Comparison of ENCODE assay signal across 13 cellular contexts in the genomic region with DNA sequence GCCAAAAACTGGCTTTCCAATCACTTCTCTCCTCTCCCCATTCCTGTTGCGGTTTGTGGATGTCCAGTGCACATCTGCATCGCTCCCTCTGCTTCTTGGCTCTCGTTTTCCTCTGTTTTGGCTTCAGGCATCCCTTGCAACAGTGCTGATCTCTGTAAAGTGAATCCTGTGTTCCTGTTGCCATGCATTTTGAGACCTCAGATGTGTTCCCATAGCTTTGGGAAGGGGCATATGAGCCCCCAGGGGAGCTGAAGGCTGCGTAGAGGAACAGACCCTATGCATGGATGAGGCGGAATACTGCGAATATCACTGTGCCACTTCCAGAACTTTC.
DNase-seq lines count a peak whose midpoint lies in the region; ATAC-seq and TF ChIP-seq lines count a peak whose summit lies in the region.
"Had no signal": no experiment of that assay in that cellular context is flagged by ENCODE, and none has a peak within 500 bp of the region (broad histone marks: within the 10 kb centered on the region; RNA-seq: fewer than 3 reads in every experiment).

No MANE protein-coding gene starts in this region.

- POLR2A ChIA-PET in PC-9 (lab: Charles Lee; ENCODE audit: unreplicated experiment), result no interaction called here

- DNase-seq in PC-9 (no peak), fibroblast of the aortic adventitia (ENCODE audit: low read depth) (peak; percentile 66), neural progenitor cell (ENCODE audit: low spot score) (no peak), tibial nerve (ENCODE audit: low spot score in 2 of 2) (no peak), immature natural killer cell (no peak), GM19238 (ENCODE audit: insufficient read length, low spot score) (no peak)
- DNase-seq in activated T-cell treated with anti-CD3 and anti-CD28 coated beads, Interleukin-2, amount 50 U/mL, for 48 hours, result no peak
- DNase-seq: GOT3; kidney glomerular epithelial cell; MM.1S; NCI-H2171; stimulated activated CD8-positive, alpha-beta memory T cell treated with anti-CD3 and anti-CD28 coated beads, Interleukin-4, amount 100 ng/mL, for 48 hours had no signal

- no peaks in the 10 kb centered on the region for H4K20me1 ChIP-seq in PC-9 (ENCODE audit: insufficient read depth)
- H4K20me1 ChIP-seq in neural progenitor cell (ENCODE audit: low read depth), result no peaks in the 10 kb centered on the region

- H3K4me3 Mint-ChIP-seq in neural progenitor cell, result no peak overlapping the region
- H3K4me3 Mint-ChIP-seq in immature natural killer cell, result no peak overlapping the region

- no peak for ATAC-seq in HG02852 (IDR thresholded peaks at IDR 0.05; ENCODE audit: unreplicated experiment)

- peak overlapping the region; percentile 37; the same call in 1 of the 2 replicates for H3K4me2 ChIP-seq in PC-9
- no peak overlapping the region for H3K4me2 ChIP-seq in neural progenitor cell

- H3K9ac ChIP-seq in neural progenitor cell, result no peak overlapping the region

- no TSS peak for BruUV-seq in PC-9 (replicated peaks; lab: Mats Ljungman, UMichigan)

- H3K9me2 ChIP-seq in PC-9 (ENCODE audit: insufficient read depth), result no peaks in the 10 kb centered on the region

- peaks cover 51% of the 10 kb centered on the region for H3F3A ChIP-seq in PC-9 (ENCODE audit: insufficient read depth, low read depth)
- peaks cover 30% of the 10 kb centered on the region for H3F3A ChIP-seq in neural progenitor cell (ENCODE audit: low read depth)

- intact Hi-C loops in PC-9 (cut with micrococcal nuclease; ENCODE audit: unreplicated experiment), result loop anchor here (5.0 kb wide), 1 partner anchor 127 kb away; no protein-coding TSS in a partner anchor

- H3K4me1 Mint-ChIP-seq in neural progenitor cell, result peaks cover 38% of the 10 kb centered on the region
- peaks cover 39 to 56% of the 10 kb centered on the region in 2 donors for H3K4me1 Mint-ChIP-seq in immature natural killer cell

- CTCF ChIA-PET in PC-9 (lab: Charles Lee), result no interaction called here

- no peaks in the 10 kb centered on the region for H3K27me3 ChIP-seq in PC-9 (ENCODE audit: insufficient read depth, low read depth)
- H3K27me3 ChIP-seq in neural progenitor cell, result no peaks in the 10 kb centered on the region
- no peaks in the 10 kb centered on the region for H3K27me3 ChIP-seq in tibial nerve

- H3K79me2 ChIP-seq in PC-9 (ENCODE audit: low read depth) (no peaks in the 10 kb centered on the region), neural progenitor cell (ENCODE audit: low read depth) (no peaks in the 10 kb centered on the region)

- no peak for TF ChIP-seq EP300 in tibial nerve (IDR thresholded peaks at IDR 0.05)

- H3K9me3 ChIP-seq in PC-9 (ENCODE audit: insufficient read depth, low read depth), result no peaks in the 10 kb centered on the region
- H3K9me3 ChIP-seq in neural progenitor cell (ENCODE audit: low read depth), result no peaks in the 10 kb centered on the region
- no peaks in the 10 kb centered on the region for H3K9me3 ChIP-seq in tibial nerve

- no peaks in the 10 kb centered on the region for H3K9me3 Mint-ChIP-seq in neural progenitor cell
- H3K9me3 Mint-ChIP-seq in immature natural killer cell, result no peaks in the 10 kb centered on the region

- H3K4me3 ChIP-seq in PC-9 (no peak overlapping the region), fibroblast of the aortic adventitia (ENCODE audit: low read depth, low read length) (no peak overlapping the region), neural progenitor cell (no peak overlapping the region), tibial nerve (no peak overlapping the region)

- TF ChIP-seq POLR2A in tibial nerve (IDR thresholded peaks at IDR 0.05), result no peak

- H3K4me1 ChIP-seq in PC-9 (replicated peaks; ENCODE audit: insufficient read depth) (peaks cover 75% of the 10 kb centered on the region), neural progenitor cell (peaks cover 40% of the 10 kb centered on the region), tibial nerve (peaks cover 0 to 87% (median 68%) of the 10 kb centered on the region in 4 donors)

- peaks cover 7% of the 10 kb centered on the region for H3K27me3 Mint-ChIP-seq in neural progenitor cell (ENCODE audit: insufficient read depth, low read depth)
- peaks cover 0 to 6% (median 0%) of the 10 kb centered on the region in 3 donors for H3K27me3 Mint-ChIP-seq in immature natural killer cell (ENCODE audit: low read depth in 3 of 3)

- H3K36me3 ChIP-seq in PC-9 (ENCODE audit: low read depth) (no peaks in the 10 kb centered on the region), neural progenitor cell (no peaks in the 10 kb centered on the region), tibial nerve (no peaks in the 10 kb centered on the region)

- H3K27ac ChIP-seq in PC-9, result peak overlapping the region; percentile 69
- H3K27ac ChIP-seq in neural progenitor cell, result peak overlapping the region; percentile 29
- H3K27ac ChIP-seq in tibial nerve, result peak overlapping the region; percentile 73 to 93 (median 88)

- H3K27ac Mint-ChIP-seq in neural progenitor cell (peak overlapping the region; percentile 68), immature natural killer cell (peak overlapping the region in 1 of 6 donors; percentile 34)

- TF ChIP-seq CTCF in PC-9 (conservative IDR thresholded peaks at IDR 0.05) (no peak), fibroblast of the aortic adventitia (IDR thresholded peaks at IDR 0.05; ENCODE audit: insufficient read depth, low read length) (no peak), neural progenitor cell (IDR thresholded peaks at IDR 0.05) (no peak), tibial nerve (IDR thresholded peaks at IDR 0.05) (no peak)

- H3K36me3 Mint-ChIP-seq in neural progenitor cell (no peaks in the 10 kb centered on the region), immature natural killer cell (no peaks in the 10 kb centered on the region)

- 44 to 66% methylated on average over 6 of the region's 6 CpGs for WGBS in tibial nerve, 2 donors

- no peak overlapping the region for H2AFZ ChIP-seq in PC-9
- H2AFZ ChIP-seq in neural progenitor cell (replicated peaks), result peak overlapping the region; percentile 94

Comparison
In these comparisons a context has a peak if more than half of its experiments do, and no peak if none do; other contexts are left out.
1. H3K27ac ChIP-seq: peak in every context shown above with its lines; median percentile 88 in tibial nerve; 69 in PC-9; 29 in neural progenitor cell.